20 cellular contexts compared by ENCODE assay signal in the genomic region with DNA sequence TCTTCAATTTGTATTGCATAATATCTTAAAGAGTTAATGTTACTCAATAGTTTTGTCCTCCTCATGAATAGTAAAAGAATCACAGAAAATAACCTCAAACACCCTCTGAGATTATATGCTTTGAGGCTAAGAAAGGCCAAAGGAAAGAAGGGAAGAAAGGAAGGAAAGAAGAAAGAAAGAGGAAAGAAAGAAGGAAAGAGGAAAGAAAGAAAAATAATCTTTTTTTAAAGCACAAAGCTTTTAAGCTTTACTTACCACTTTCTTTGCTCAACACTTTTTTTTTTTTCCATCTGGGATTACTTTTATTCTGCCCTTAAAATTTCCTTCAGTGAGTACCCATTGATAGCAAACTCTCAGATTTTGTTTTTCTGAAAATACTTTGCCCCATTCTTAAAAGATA.
"Had no signal": no experiment of that assay in that cellular context is flagged by ENCODE, and none has a peak within 500 bp of the region (broad histone marks: within the 10 kb centered on the region; RNA-seq: fewer than 3 reads in every experiment).

No MANE protein-coding gene starts in this region.

- H3K9me3 Mint-ChIP-seq: T-cell had no signal

- H3K36me3 Mint-ChIP-seq: T-cell had no signal

- H3K9me3 ChIP-seq: SJSA1 had no signal

- DNase-seq: Karpas-422, KG1, MG63, NCI-H1092 treated with DMSO at 0.1 percent for 48 hours, NCI-H1436, NCI-H187, NCI-H2029, NCI-H2081 treated with DMSO at 0.1 percent for 48 hours, NCI-H2171, NCI-H226, NCI-H446, NCI-H524 treated with DMSO at 0.1 percent for 48 hours, NCI-H69, NCI-H774, Right ventricle myocardium superior, RPMI8226, SIG-M5, T-cell had no signal

- H3K36me3 ChIP-seq: MG63, SJSA1 had no signal

- H3K27ac ChIP-seq: SJSA1, SK-N-MC had no signal

- H3K27me3 ChIP-seq: MG63, SJSA1 had no signal

- H3K4me3 ChIP-seq: MG63, SJSA1, SK-N-MC had no signal

- H3K27ac Mint-ChIP-seq: T-cell had no signal

- H3K4me1 ChIP-seq: SJSA1 had no signal

- H3K27me3 Mint-ChIP-seq: T-cell had no signal
